ENCODE assay signal across 8 cellular contexts in genomic region chr12:52243774-52244614, GRCh38. TPM values are rescaled to one million over a fixed set of nuclear protein-coding genes. Genes with fewer than 3 reads are reported as not detected.
DNase-seq lines count a peak whose midpoint lies in the region; ATAC-seq, FAIRE-seq and TF ChIP-seq lines count a peak whose summit lies in the region.

No MANE protein-coding gene starts in this region.

- intact Hi-C loops in CD14-positive monocyte (cut with micrococcal nuclease), result no loop called here

- peak; percentile 90 for DNase-seq in CD14-positive monocyte (ENCODE audit: low spot score)
- peak; percentile 85 for DNase-seq in GM19240 (ENCODE audit: insufficient read length, low spot score)
- peak; percentile 80 for DNase-seq in RCC 7860 (ENCODE audit: low spot score)
- DNase-seq in activated naive CD4-positive, alpha-beta T cell treated with anti-CD3 and anti-CD28 coated beads, Interleukin-2, amount 50 U/mL, for 16 hours, result peak; percentile 69
- DNase-seq in hepatic stellate cell (ENCODE audit: low spot score), result peak; percentile 97
- DNase-seq in stimulated activated CD4-positive, alpha-beta T cell treated with anti-CD3 and anti-CD28 coated beads, Interleukin-1b, Interleukin-23, amount 100 ng/mL, for 24 hours (ENCODE audit: low read depth in 4 of 4, low spot score in 1 of 4), result peak; percentile 9 to 60 (median 34)
- DNase-seq in effector CD8-positive, alpha-beta T cell (lab: John Stamatoyannopoulos, UW), result no peak

- peaks cover 0 to 6% of the 10 kb centered on the region in 2 donors for H3K36me3 Mint-ChIP-seq in CD14-positive monocyte

- peak overlapping the region; percentile 45 to 67 for H3K4me3 Mint-ChIP-seq in CD14-positive monocyte

- peaks cover 23% of the 10 kb centered on the region for H3K4me1 Mint-ChIP-seq in CD14-positive monocyte

- ATAC-seq in HG03354 (IDR thresholded peaks at IDR 0.05; ENCODE audit: poor library complexity, severe bottlenecking, unreplicated experiment), result peak; percentile 93

- peak; percentile 83 for FAIRE-seq in RCC 7860 (lab: Jason Lieb, UNC)

- peak overlapping the region; percentile 91 to 96 (median 94) for H3K27ac Mint-ChIP-seq in CD14-positive monocyte

- peaks cover 0 to 4% (median 0%) of the 10 kb centered on the region in 7 donors for H3K9me3 Mint-ChIP-seq in CD14-positive monocyte

- TF ChIP-seq CTCF in CD14-positive monocyte (IDR thresholded peaks at IDR 0.05), result no peak

- H3K27me3 Mint-ChIP-seq in CD14-positive monocyte (ENCODE audit: low read depth in 3 of 3), result peaks cover 10 to 30% (median 28%) of the 10 kb centered on the region in 3 donors

RNA-seq across cellular contexts. Expression of gene KRT7, which starts 11.0 kb away (rescaled TPM):
- 1 to 10 TPM in 1 of 2 donors, not detected in 1; 2.7 TPM for polyA plus RNA-seq in CD14-positive monocyte

RNA-seq across cellular contexts. Expression of gene KRT86, which starts 30.5 kb away (rescaled TPM):
- polyA plus RNA-seq in CD14-positive monocyte, result not detected

RNA-seq across cellular contexts. Expression of gene KRT81, which starts 47.3 kb away (rescaled TPM):
- polyA plus RNA-seq in CD14-positive monocyte, result not detected

RNA-seq across cellular contexts. Expression of gene KRT80, which starts 52.2 kb away (rescaled TPM):
- under 1 TPM; 0.18 to 0.52 TPM for polyA plus RNA-seq in CD14-positive monocyte
